ENCODE assay signal across 17 cellular contexts in the genomic region with DNA sequence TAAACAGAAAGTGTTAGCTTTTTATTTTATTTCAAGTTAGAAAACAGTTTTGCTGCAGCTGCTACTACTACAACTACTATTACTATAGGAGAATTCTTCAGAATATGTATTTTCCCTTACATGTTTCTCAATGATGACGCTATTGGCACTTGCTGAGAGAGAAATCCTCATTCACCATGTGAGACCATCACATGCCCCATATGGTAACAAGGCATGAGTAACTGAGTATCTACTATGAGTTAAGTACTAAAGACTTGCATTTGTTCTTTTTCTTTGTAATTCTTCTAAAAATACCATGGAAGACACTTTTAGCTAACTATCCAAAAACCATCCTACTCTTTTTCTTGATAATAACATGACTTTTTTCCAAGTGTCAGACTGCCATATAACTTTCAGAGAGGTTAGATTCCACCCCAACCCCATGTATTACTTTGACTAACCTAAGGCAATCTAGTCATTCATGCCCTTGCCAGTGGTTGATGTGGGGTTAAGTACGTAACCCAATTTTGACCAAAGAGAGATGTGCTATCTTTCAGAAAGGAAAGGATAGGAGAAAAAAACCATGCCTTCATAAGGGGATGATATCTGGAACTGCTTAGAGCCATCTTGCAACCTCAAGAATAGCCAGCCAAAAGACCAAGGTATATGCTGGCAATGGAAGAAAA.
"Had no signal": no experiment of that assay in that cellular context is flagged by ENCODE, and none has a peak within 500 bp of the region (broad histone marks: within the 10 kb centered on the region; RNA-seq: fewer than 3 reads in every experiment).

No MANE protein-coding gene starts in this region.

- H3K27ac Mint-ChIP-seq: endodermal cell had no signal

- H3K4me3 Mint-ChIP-seq: central memory CD8-positive, alpha-beta T cell; endodermal cell; naive B cell had no signal

- DNase-seq: activated CD8-positive, alpha-beta memory T cell treated with anti-CD3 and anti-CD28 coated beads for 24 hours; activated gamma-delta T cell treated with Interleukin-2 at 50 U/mL for 16 hours; colonic mucosa; endodermal cell; foreskin fibroblast; left cardiac atrium; mesenchymal stem cell; mucosa of descending colon; naive B cell; ovary; psoas muscle; right cardiac atrium; stimulated activated CD8-positive, alpha-beta memory T cell treated with anti-CD3 and anti-CD28 coated beads, Interleukin-4, amount 100 ng/mL, for 48 hours; stimulated activated naive CD4-positive, alpha-beta T cell treated with Interleukin-2 at 50 U/mL for 16 hours; T1000; trophoblast cell had no signal

- H3K27me3 Mint-ChIP-seq: central memory CD8-positive, alpha-beta T cell; naive B cell had no signal

- ATAC-seq: left cardiac atrium, mucosa of descending colon, psoas muscle, right cardiac atrium had no signal

- H3K9me3 Mint-ChIP-seq: central memory CD8-positive, alpha-beta T cell had no signal
